13 cellular contexts compared by ENCODE assay signal in genomic region chr6:21479140-21479539, GRCh38.
DNase-seq lines count a peak whose midpoint lies in the region; ATAC-seq and TF ChIP-seq lines count a peak whose summit lies in the region.
"Had no signal": no experiment of that assay in that cellular context is flagged by ENCODE, and none has a peak within 500 bp of the region (broad histone marks: within the 10 kb centered on the region; RNA-seq: fewer than 3 reads in every experiment).

No MANE protein-coding gene starts in this region.

- H2BK120ac ChIP-seq in IMR-90 (ENCODE audit: low read depth, low read length) = no peak overlapping the region

- no peak overlapping the region for H4K91ac ChIP-seq in IMR-90 (ENCODE audit: insufficient read depth, low read depth, low read length)

- no peak overlapping the region for H3K27ac Mint-ChIP-seq in CD4-positive, alpha-beta T cell
- H3K27ac Mint-ChIP-seq: natural killer cell; T-helper 2 cell treated with Interferon-gamma antibody and Interleukin-4, amounts not matched to agents 5 μg/mL and 100 μg/mL, for 36 hours had no signal

- no peak overlapping the region for H3K23ac ChIP-seq in IMR-90 (ENCODE audit: low read depth, low read length)

- no peak overlapping the region for H3K18ac ChIP-seq in IMR-90 (ENCODE audit: low read depth, low read length)

- no peaks in the 10 kb centered on the region for H4K20me1 ChIP-seq in IMR-90 (ENCODE audit: insufficient read depth, low read length)
- no peaks in the 10 kb centered on the region for H4K20me1 ChIP-seq in hepatocyte (ENCODE audit: insufficient read depth, poor library complexity, severe bottlenecking)

- DNase-seq in IMR-90 (peak; percentile 23), astrocyte of the hippocampus (ENCODE audit: low read depth, low spot score) (peak; percentile 68), hepatocyte (ENCODE audit: low spot score) (no peak), T-helper 2 cell (no peak), amniotic stem cell (lab: John Stamatoyannopoulos, UW) (no peak), HPDE6-E6E7 (ENCODE audit: extremely low spot score) (no peak)
- DNase-seq in CD4-positive, alpha-beta T cell = no peak
- DNase-seq: activated T-cell treated with anti-CD3 and anti-CD28 coated beads, Interleukin-2, amount 50 U/mL, for 48 hours; erythroblast; natural killer cell; NCI-H146 had no signal

- WGBS in IMR-90 (ENCODE audit: extremely low coverage in 2 of 2, insufficient read length in 1 of 2), 2 experiments = no CpG with 5 or more reads among the region's 12 CpGs
- 45% methylated on average over 12 of the region's 12 CpGs for WGBS in hepatocyte (ENCODE audit: low lambda C conversion rate, missing lambda C conversion rate)

- H3K4ac ChIP-seq in IMR-90 (ENCODE audit: low read depth, low read length) = no peak overlapping the region

- no peaks in the 10 kb centered on the region for H3K9me3 Mint-ChIP-seq in CD4-positive, alpha-beta T cell
- H3K9me3 Mint-ChIP-seq: natural killer cell; T-helper 2 cell treated with Interferon-gamma antibody and Interleukin-4, amounts not matched to agents 5 μg/mL and 100 μg/mL, for 36 hours had no signal

- H3K36me3 Mint-ChIP-seq in CD4-positive, alpha-beta T cell (ENCODE audit: low read depth) = no peaks in the 10 kb centered on the region
- H3K36me3 Mint-ChIP-seq: natural killer cell had no signal

- no TSS peak for BruUV-seq in IMR-90 (replicated peaks; lab: Mats Ljungman, UMichigan)

- H3K56ac ChIP-seq in IMR-90 (ENCODE audit: extremely low read depth, insufficient read depth, low read length) = no peak overlapping the region

- peak; percentile 67 for ATAC-seq in IMR-90 (ENCODE audit: low read depth)
- ATAC-seq in CD4-positive, alpha-beta T cell (ENCODE audit: poor library complexity) = no peak
- ATAC-seq: natural killer cell had no signal

- TF ChIP-seq RAD21 in IMR-90 (IDR thresholded peaks at IDR 0.05; ENCODE audit: low read length) = no peak

- no peak overlapping the region for H3K4me3 Mint-ChIP-seq in CD4-positive, alpha-beta T cell
- H3K4me3 Mint-ChIP-seq: natural killer cell; T-helper 2 cell treated with Interferon-gamma antibody and Interleukin-4, amounts not matched to agents 5 μg/mL and 100 μg/mL, for 36 hours had no signal

- no peak overlapping the region for H2BK20ac ChIP-seq in IMR-90 (ENCODE audit: low read depth, low read length)

- H2AFZ ChIP-seq in IMR-90 (replicated peaks; ENCODE audit: low read length, poor library complexity) (no peak overlapping the region), hepatocyte (peak overlapping the region; percentile 47)

- H3K36me3 ChIP-seq in IMR-90 (ENCODE audit: control insufficient read depth, insufficient read depth, low read length) (no peaks in the 10 kb centered on the region), hepatocyte (replicated peaks; ENCODE audit: insufficient read depth, low read depth) (no peaks in the 10 kb centered on the region), skeletal muscle satellite cell (ENCODE audit: insufficient read depth, low read length) (no peaks in the 10 kb centered on the region)

- dilution Hi-C loops in IMR-90 (cut with HindIII; ENCODE audit: low sequenced_read_pairs, unreplicated experiment) = no loop called here

- H3K9me2 ChIP-seq in hepatocyte (replicated peaks; ENCODE audit: insufficient read depth) = no peaks in the 10 kb centered on the region

- CTCF ChIA-PET in IMR-90 (lab: Yijun Ruan, JAX) = no interaction called here
- CTCF ChIA-PET in CD4-positive, alpha-beta T cell (lab: Charles Lee) = no interaction called here

- no peak overlapping the region for H3K27ac ChIP-seq in IMR-90 (ENCODE audit: insufficient read depth, low read length)
- peak overlapping the region; percentile 11 for H3K27ac ChIP-seq in hepatocyte
- no peak overlapping the region for H3K27ac ChIP-seq in CD4-positive, alpha-beta T cell (ENCODE audit: low read depth, low read length)

- H3K9ac ChIP-seq in IMR-90 (ENCODE audit: low read depth, low read length) (no peak overlapping the region; the same call in 1 of the 2 replicates), skeletal muscle satellite cell (ENCODE audit: low read depth, low read length) (no peak overlapping the region)

- H2AK5ac ChIP-seq in IMR-90 (ENCODE audit: low read depth, low read length) = no peak overlapping the region

- no peak overlapping the region for H2BK5ac ChIP-seq in IMR-90 (ENCODE audit: low read depth, low read length, poor library complexity, severe bottlenecking)

- H3K27me3 Mint-ChIP-seq in CD4-positive, alpha-beta T cell = peaks cover 4% of the 10 kb centered on the region

- in situ Hi-C loops in IMR-90 (cut with MboI; ENCODE audit: low sequenced_read_pairs) = no loop called here

- no peak for TF ChIP-seq POLR2A in IMR-90 (IDR thresholded peaks at IDR 0.05; ENCODE audit: low read depth, low read length)

- no peaks in the 10 kb centered on the region for H3K79me2 ChIP-seq in hepatocyte

- no peaks in the 10 kb centered on the region for H3K9me1 ChIP-seq in IMR-90 (ENCODE audit: insufficient read depth, low read length)

- no peak overlapping the region for H2BK15ac ChIP-seq in IMR-90 (ENCODE audit: low read depth, low read length)

- H3K4me3 ChIP-seq in IMR-90 (ENCODE audit: insufficient read depth, low read depth, low read length) (no peak overlapping the region), hepatocyte (no peak overlapping the region), skeletal muscle satellite cell (ENCODE audit: low read length) (peak overlapping the region; percentile 50)

- H4K5ac ChIP-seq in IMR-90 (ENCODE audit: low read depth, low read length) = no peak overlapping the region

- no peaks in the 10 kb centered on the region for H3K4me1 ChIP-seq in IMR-90 (ENCODE audit: control insufficient read depth, insufficient read depth, low read length)
- H3K4me1 ChIP-seq in hepatocyte (ENCODE audit: insufficient read depth) = no peaks in the 10 kb centered on the region
- H3K4me1 ChIP-seq in skeletal muscle satellite cell (ENCODE audit: control insufficient read depth, insufficient read depth, low read length) = no peaks in the 10 kb centered on the region

- intact Hi-C loops in IMR-90 (cut with micrococcal nuclease) = no loop called here
- intact Hi-C loops in CD4-positive, alpha-beta T cell (cut with DNase I, micrococcal nuclease) = no loop called here

- POLR2A ChIA-PET in IMR-90 (lab: Charles Lee; ENCODE audit: unreplicated experiment) = no interaction called here
- POLR2A ChIA-PET in CD4-positive, alpha-beta T cell (lab: Charles Lee) = no interaction called here

- H3K27me3 ChIP-seq in IMR-90 (ENCODE audit: control insufficient read depth, insufficient read depth, low read length) (no peaks in the 10 kb centered on the region; the same call in 1 of the 2 replicates), hepatocyte (no peaks in the 10 kb centered on the region), skeletal muscle satellite cell (ENCODE audit: control insufficient read depth, insufficient read depth, low read length) (no peaks in the 10 kb centered on the region)
- no peaks in the 10 kb centered on the region for H3K27me3 ChIP-seq in CD4-positive, alpha-beta T cell (ENCODE audit: control insufficient read depth, insufficient read depth, low read length)

- H3K9me3 ChIP-seq in IMR-90 (ENCODE audit: control insufficient read depth, insufficient read depth, low read length) (no peaks in the 10 kb centered on the region), hepatocyte (ENCODE audit: low read depth) (no peaks in the 10 kb centered on the region), skeletal muscle satellite cell (replicated peaks; ENCODE audit: low read length) (no peaks in the 10 kb centered on the region)
- no peaks in the 10 kb centered on the region for H3K9me3 ChIP-seq in CD4-positive, alpha-beta T cell (ENCODE audit: control insufficient read depth, low read length)

- no peaks in the 10 kb centered on the region for H3K79me1 ChIP-seq in IMR-90 (ENCODE audit: low read depth in 1 of 2, low read length in 2 of 2)

- TF ChIP-seq CTCF in IMR-90 (conservative IDR thresholded peaks at IDR 0.05; ENCODE audit: low read depth, low read length) (no peak), hepatocyte (IDR thresholded peaks at IDR 0.05; ENCODE audit: poor library complexity) (no peak)
- no peak for TF ChIP-seq CTCF in CD4-positive, alpha-beta T cell (IDR thresholded peaks at IDR 0.05)

- H3K14ac ChIP-seq in IMR-90 (replicated peaks; ENCODE audit: low read depth, low read length) = no peak overlapping the region

- peak overlapping the region; percentile 79 for H3K4me2 ChIP-seq in IMR-90 (ENCODE audit: low read depth, low read length)
- peak overlapping the region; percentile 62 for H3K4me2 ChIP-seq in hepatocyte
- H3K4me2 ChIP-seq in skeletal muscle satellite cell (ENCODE audit: low read length) = peak overlapping the region; percentile 73

- no peak overlapping the region for H2AK9ac ChIP-seq in IMR-90 (replicated peaks; ENCODE audit: low read depth, low read length, poor library complexity)

- H3K4me1 Mint-ChIP-seq in CD4-positive, alpha-beta T cell (ENCODE audit: low read depth) = no peaks in the 10 kb centered on the region
- H3K4me1 Mint-ChIP-seq: natural killer cell had no signal

- H4K8ac ChIP-seq in IMR-90 (ENCODE audit: low read depth in 2 of 2, low read length in 2 of 2) = no peak overlapping the region

TF ChIP-seq in IMR-90, 13 proteins besides CTCF, POLR2A, EP300 and RAD21:
- TF ChIP-seq NFE2L2 (IDR thresholded peaks at IDR 0.05; ENCODE audit: low read depth, low read length) = no peak
- no peak for TF ChIP-seq BHLHE40 (IDR thresholded peaks at IDR 0.05; ENCODE audit: low read depth, low read length)
- no peak for TF ChIP-seq CHD1 (IDR thresholded peaks at IDR 0.05; ENCODE audit: low read depth, low read length)
- no peak for TF ChIP-seq CEBPB (IDR thresholded peaks at IDR 0.05; ENCODE audit: low read depth, low read length)
- TF ChIP-seq RFX5 (IDR thresholded peaks at IDR 0.05; ENCODE audit: low read depth, low read length) = no peak
- no peak for TF ChIP-seq ELK1 (IDR thresholded peaks at IDR 0.05; ENCODE audit: borderline replicate concordance, low read depth, low read length)
- no peak for TF ChIP-seq FOS (IDR thresholded peaks at IDR 0.05; ENCODE audit: low read depth, low read length)
- TF ChIP-seq MXI1 (IDR thresholded peaks at IDR 0.05; ENCODE audit: borderline replicate concordance, low read depth, low read length) = no peak

Comparison
In these comparisons a context has a peak if more than half of its experiments do, and no peak if none do; other contexts are left out.
1. DNase-seq: peak in IMR-90 (single experiment) and astrocyte of the hippocampus (single experiment); none in hepatocyte (single experiment), T-helper 2 cell (0 of 5), CD4-positive, alpha-beta T cell (0 of 10), amniotic stem cell (single experiment) and HPDE6-E6E7 (single experiment).
2. Peak in every context shown above with its lines, with median percentiles within 50 percentile points of each other: H3K4me2 ChIP-seq.